8 cellular contexts compared by ENCODE assay signal in the genomic region with DNA sequence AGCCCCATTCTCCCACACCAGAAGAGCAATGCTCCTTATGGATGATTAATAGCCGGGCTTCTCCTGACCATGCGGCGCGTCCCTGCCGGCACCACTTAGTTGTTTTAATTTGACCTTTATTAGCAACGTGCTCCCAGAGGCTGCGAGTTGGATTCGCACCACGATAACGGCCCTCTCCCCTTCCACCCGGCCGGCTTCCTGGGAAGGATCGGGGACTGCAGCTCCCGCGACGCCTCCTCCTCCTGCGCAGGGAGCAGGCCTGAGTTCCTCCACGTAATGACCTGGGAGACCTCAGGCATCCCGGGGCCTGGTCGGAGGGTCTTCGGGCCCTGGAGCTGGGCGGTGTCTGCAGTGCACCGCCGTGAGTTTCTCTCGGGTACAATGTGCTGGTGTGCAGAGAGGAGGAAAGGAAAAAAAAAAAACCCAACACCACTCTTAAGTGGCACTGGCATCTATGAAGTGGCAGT.
DNase-seq lines count a peak whose midpoint lies in the region; ATAC-seq and TF ChIP-seq lines count a peak whose summit lies in the region.

No MANE protein-coding gene starts in this region.

- peak overlapping the region; percentile 58 for H3K4me3 Mint-ChIP-seq in activated CD4-positive, alpha-beta T cell treated with anti-CD3 and anti-CD28 coated beads for 36 hours
- H3K4me3 Mint-ChIP-seq in activated B cell treated with CpG ODN at 0.5 μM for 24 hours, result peak overlapping the region; percentile 89

- POLR2A ChIA-PET in activated CD4-positive, alpha-beta T cell treated with anti-CD3 and anti-CD28 coated beads for 36 hours (lab: Charles Lee), result no interaction called here
- POLR2A ChIA-PET in activated B cell treated with CpG ODN at 0.5 μM for 24 hours (lab: Charles Lee), result interaction anchor here (0.6 to 1.2 kb wide), 2 partner anchors 15 to 47 kb away, joined by 3 to 4 read pairs; no protein-coding TSS in a partner anchor
- POLR2A ChIA-PET in PC-3 (lab: Charles Lee; ENCODE audit: unreplicated experiment), result no interaction called here

- H3K27me3 ChIP-seq in thoracic aorta (replicated peaks; ENCODE audit: insufficient read depth) (peaks cover 24% of the 10 kb centered on the region), PC-3 (ENCODE audit: low read length) (no peaks in the 10 kb centered on the region)

- no peak overlapping the region for H3K9ac ChIP-seq in PC-3 (ENCODE audit: low read length)

- DNase-seq in activated CD4-positive, alpha-beta T cell treated with anti-CD3 and anti-CD28 coated beads for 36 hours, result no peak
- DNase-seq in activated CD4-positive, alpha-beta T cell treated with anti-CD3 and anti-CD28 coated beads for 48 hours, result no peak
- DNase-seq in activated B cell treated with CpG ODN at 0.5 μM for 24 hours (no peak), iPS-NIHi11 (ENCODE audit: low spot score) (peak; percentile 39), thoracic aorta (ENCODE audit: low spot score) (no peak), PC-3 (no peak)
- DNase-seq in activated effector memory CD4-positive, alpha-beta T cell treated with anti-CD3 and anti-CD28 coated beads, Interleukin-2, amount 50 U/mL, for 16 hours, result no peak

- no peaks in the 10 kb centered on the region for H3K9me2 ChIP-seq in PC-3 (replicated peaks; ENCODE audit: low read length)

- no peak overlapping the region for H2AFZ ChIP-seq in PC-3 (ENCODE audit: low read length)

- intact Hi-C loops in activated CD4-positive, alpha-beta T cell treated with anti-CD3 and anti-CD28 coated beads for 36 hours (cut with DNase I, micrococcal nuclease), result loop anchor here (5.0 to 10.0 kb wide), 5 partner anchors 106 to 454 kb away; no protein-coding TSS in a partner anchor
- intact Hi-C loops in activated B cell treated with CpG ODN at 0.5 μM for 24 hours (cut with micrococcal nuclease), result loop anchor here (1.0 to 5.0 kb wide), 2 partner anchors 48 to 376 kb away; partner anchors contain the start of gene ANO10
- intact Hi-C loops in PC-3 (cut with micrococcal nuclease), result no loop called here

- no peaks in the 10 kb centered on the region for H3K79me2 ChIP-seq in PC-3 (ENCODE audit: low read length)

- no peaks in the 10 kb centered on the region for H4K20me1 ChIP-seq in PC-3 (ENCODE audit: low read length)

- peaks cover 29 to 51% of the 10 kb centered on the region in 2 donors for H3K4me1 ChIP-seq in thoracic aorta (ENCODE audit: control insufficient read depth in 1 of 2, low read depth in 2 of 2)
- H3K4me1 ChIP-seq in PC-3 (ENCODE audit: insufficient read depth, low read length), result peaks cover 20% of the 10 kb centered on the region

- no peak overlapping the region for H3K27ac Mint-ChIP-seq in activated CD4-positive, alpha-beta T cell treated with anti-CD3 and anti-CD28 coated beads for 36 hours
- H3K27ac Mint-ChIP-seq in activated B cell treated with CpG ODN at 0.5 μM for 24 hours, result peak overlapping the region; percentile 59

- no peaks in the 10 kb centered on the region for H3F3A ChIP-seq in PC-3 (ENCODE audit: low read length, unreplicated experiment)

- H3K4me2 ChIP-seq in PC-3 (ENCODE audit: low read length), result no peak overlapping the region

- peak overlapping the region; percentile 70 for H3K4me3 ChIP-seq in thoracic aorta
- no peak overlapping the region for H3K4me3 ChIP-seq in PC-3 (ENCODE audit: low read length)

- no TSS peak for BruUV-seq in PC-3 (replicated peaks; lab: Mats Ljungman, UMichigan)

- H3K36me3 Mint-ChIP-seq in activated CD4-positive, alpha-beta T cell treated with anti-CD3 and anti-CD28 coated beads for 36 hours (ENCODE audit: low read depth), result no peaks in the 10 kb centered on the region
- H3K36me3 Mint-ChIP-seq in activated B cell treated with CpG ODN at 0.5 μM for 24 hours (ENCODE audit: low read depth), result no peaks in the 10 kb centered on the region

- H3K9me3 ChIP-seq in thoracic aorta, result no peaks in the 10 kb centered on the region
- no peaks in the 10 kb centered on the region for H3K9me3 ChIP-seq in PC-3 (ENCODE audit: low read length)

- H3K27me3 Mint-ChIP-seq in activated CD4-positive, alpha-beta T cell treated with anti-CD3 and anti-CD28 coated beads for 36 hours, result peaks cover 74% of the 10 kb centered on the region
- H3K27me3 Mint-ChIP-seq in activated B cell treated with CpG ODN at 0.5 μM for 24 hours, result peaks cover 57% of the 10 kb centered on the region

- no peak overlapping the region for H3K27ac ChIP-seq in thoracic aorta
- H3K27ac ChIP-seq in PC-3 (ENCODE audit: low read length), result no peak overlapping the region

- H3K36me3 ChIP-seq in thoracic aorta (no peaks in the 10 kb centered on the region), PC-3 (ENCODE audit: low read depth, low read length) (no peaks in the 10 kb centered on the region)

- CTCF ChIA-PET in activated CD4-positive, alpha-beta T cell treated with anti-CD3 and anti-CD28 coated beads for 36 hours (lab: Charles Lee), result interaction anchor here (0.5 to 0.8 kb wide), 2 partner anchors 24 to 768 kb away, joined by 3 read pairs; no protein-coding TSS in a partner anchor
- CTCF ChIA-PET in activated B cell treated with CpG ODN at 0.5 μM for 24 hours (lab: Charles Lee), result interaction anchor here (1.0 kb wide), 1 partner anchor 79 kb away, joined by 3 read pairs; no protein-coding TSS in a partner anchor
- CTCF ChIA-PET in PC-3 (lab: Charles Lee), result no interaction called here

- no peak for TF ChIP-seq CTCF in activated B cell treated with CpG ODN at 0.5 μM for 24 hours (IDR thresholded peaks at IDR 0.05)
- TF ChIP-seq CTCF in thoracic aorta (IDR thresholded peaks at IDR 0.05), result no peak
- TF ChIP-seq CTCF in PC-3 (conservative IDR thresholded peaks at IDR 0.05; ENCODE audit: low read depth, low read length), result no peak

- H3K4me1 Mint-ChIP-seq in activated CD4-positive, alpha-beta T cell treated with anti-CD3 and anti-CD28 coated beads for 36 hours, result peaks cover 39% of the 10 kb centered on the region
- peaks cover 48% of the 10 kb centered on the region for H3K4me1 Mint-ChIP-seq in activated B cell treated with CpG ODN at 0.5 μM for 24 hours

- ATAC-seq in activated CD4-positive, alpha-beta T cell treated with anti-CD3 and anti-CD28 coated beads for 36 hours, result no peak
- ATAC-seq in activated B cell treated with CpG ODN at 0.5 μM for 24 hours (ENCODE audit: low read depth) (peak; percentile 26), thoracic aorta (ENCODE audit: insufficient number of reproducible peaks, low FRiP score, low read depth) (no peak), PC-3 (no peak), GM19452 (IDR thresholded peaks at IDR 0.05; ENCODE audit: unreplicated experiment) (no peak)

- no peaks in the 10 kb centered on the region for H3K9me3 Mint-ChIP-seq in activated CD4-positive, alpha-beta T cell treated with anti-CD3 and anti-CD28 coated beads for 36 hours (ENCODE audit: low read depth)
- no peaks in the 10 kb centered on the region for H3K9me3 Mint-ChIP-seq in activated B cell treated with CpG ODN at 0.5 μM for 24 hours
